31 cellular contexts compared by ENCODE assay signal in the genomic region with DNA sequence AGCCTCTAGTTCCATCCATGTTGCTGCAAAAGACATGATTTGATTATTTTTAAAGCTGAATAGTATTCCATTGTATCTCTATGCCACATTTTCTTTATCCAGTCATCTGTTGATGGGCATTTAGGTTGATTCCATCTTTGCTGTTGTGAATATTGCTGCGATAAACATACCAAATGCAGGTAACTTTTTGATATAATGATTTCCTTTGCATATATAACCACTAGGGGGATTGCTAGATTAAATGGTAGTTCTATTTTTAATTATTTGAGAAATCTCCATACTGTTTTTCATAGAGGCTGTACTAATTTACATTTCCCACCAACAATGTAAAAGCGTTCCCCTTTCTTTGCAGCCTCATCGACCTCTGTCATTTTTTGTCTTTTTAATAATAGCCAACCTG.
A peak's percentile ranks its signal among the peaks of the same experiment; 100 is the strongest.
DNase-seq lines count a peak whose midpoint lies in the region; ATAC-seq and TF ChIP-seq lines count a peak whose summit lies in the region.
"Had no signal": no experiment of that assay in that cellular context is flagged by ENCODE, and none has a peak within 500 bp of the region (broad histone marks: within the 10 kb centered on the region; RNA-seq: fewer than 3 reads in every experiment).

No MANE protein-coding gene starts in this region.

- no peak overlapping the region for H3K9ac ChIP-seq in H9 (ENCODE audit: extremely low read depth, insufficient read length, low read length)
- H3K9ac ChIP-seq in OCI-LY3 (ENCODE audit: low read length) = no peak overlapping the region
- no peak overlapping the region for H3K9ac ChIP-seq in endodermal cell (ENCODE audit: extremely low read depth, low read length, poor library complexity, severe bottlenecking)
- H3K9ac ChIP-seq: BLaER1, GM23248 had no signal

- H3K4me1 ChIP-seq in H9 (ENCODE audit: insufficient read depth, low read length) (no peaks in the 10 kb centered on the region), OCI-LY3 (ENCODE audit: low read length) (peaks cover 24% of the 10 kb centered on the region), endodermal cell (ENCODE audit: control insufficient read depth, insufficient read depth, low read length) (no peaks in the 10 kb centered on the region), Peyer's patch (no peaks in the 10 kb centered on the region)
- H3K4me1 ChIP-seq: BLaER1, esophagus squamous epithelium, foreskin keratinocyte, heart left ventricle had no signal

- no peak for TF ChIP-seq POLR2A in Peyer's patch (IDR thresholded peaks at IDR 0.05)

- no peaks in the 10 kb centered on the region for H3K36me3 ChIP-seq in OCI-LY3 (replicated peaks; ENCODE audit: low read depth, low read length)
- H3K36me3 ChIP-seq in endodermal cell (ENCODE audit: control insufficient read depth, insufficient read depth, low read length) = no peaks in the 10 kb centered on the region
- H3K36me3 ChIP-seq in Peyer's patch = no peaks in the 10 kb centered on the region
- H3K36me3 ChIP-seq: BLaER1, esophagus squamous epithelium, heart left ventricle, tibial nerve had no signal

- H3K27ac Mint-ChIP-seq in H9 (no peak overlapping the region), endodermal cell (no peak overlapping the region), osteocyte (ENCODE audit: unreplicated experiment) (no peak overlapping the region)
- H3K27ac Mint-ChIP-seq: activated CD8-positive, alpha-beta T cell treated with anti-CD3 and anti-CD28 coated beads for 36 hours; activated naive CD4-positive, alpha-beta T cell treated with anti-CD3 and anti-CD28 coated beads for 36 hours; stimulated activated effector memory CD8-positive, alpha-beta T cell treated with anti-CD3 and anti-CD28 coated beads, Interleukin-12 subunit alpha, Interleukin-12 subunit beta, amount 100 ng/mL, for 72 hours; T-helper 2 cell treated with Interferon-gamma antibody and Interleukin-4, amounts not matched to agents 5 μg/mL and 100 μg/mL, for 36 hours had no signal

- H4K8ac ChIP-seq in H9 (replicated peaks; ENCODE audit: insufficient read length, low read depth, low read length) = no peak overlapping the region

- H2BK20ac ChIP-seq in H9 (ENCODE audit: low read depth, low read length, poor library complexity, severe bottlenecking) = no peak overlapping the region

- ATAC-seq in HG02678 (IDR thresholded peaks at IDR 0.05; ENCODE audit: unreplicated experiment) = no peak
- ATAC-seq: activated CD8-positive, alpha-beta T cell treated with anti-CD3 and anti-CD28 coated beads for 36 hours; foreskin keratinocyte; heart left ventricle; K562; left ventricle myocardium superior; stimulated activated effector memory CD8-positive, alpha-beta T cell treated with anti-CD3 and anti-CD28 coated beads, Interleukin-12 subunit alpha, Interleukin-12 subunit beta, amount 100 ng/mL, for 72 hours had no signal

- H3K36me3 Mint-ChIP-seq in H9 (ENCODE audit: insufficient read depth in 1 of 3, low read depth in 3 of 3) = no peaks in the 10 kb centered on the region
- H3K36me3 Mint-ChIP-seq in endodermal cell (ENCODE audit: low read depth) = no peaks in the 10 kb centered on the region
- H3K36me3 Mint-ChIP-seq in osteocyte (ENCODE audit: unreplicated experiment) = no peaks in the 10 kb centered on the region
- H3K36me3 Mint-ChIP-seq: stimulated activated effector memory CD8-positive, alpha-beta T cell treated with anti-CD3 and anti-CD28 coated beads, Interleukin-12 subunit alpha, Interleukin-12 subunit beta, amount 100 ng/mL, for 72 hours had no signal

- 0 out of 4 replicates have a peak, but pooled peaks cover 0 to 3% of the 10 kb centered on the region in 2 experiments for H3K4me1 Mint-ChIP-seq in H9
- H3K4me1 Mint-ChIP-seq in endodermal cell = no peaks in the 10 kb centered on the region
- H3K4me1 Mint-ChIP-seq in osteocyte (ENCODE audit: unreplicated experiment) = no peaks in the 10 kb centered on the region
- H3K4me1 Mint-ChIP-seq: stimulated activated effector memory CD8-positive, alpha-beta T cell treated with anti-CD3 and anti-CD28 coated beads, Interleukin-12 subunit alpha, Interleukin-12 subunit beta, amount 100 ng/mL, for 72 hours had no signal

- no peaks in the 10 kb centered on the region for H3K79me2 ChIP-seq in H9 (ENCODE audit: insufficient read depth, low read length)
- H3K79me2 ChIP-seq in OCI-LY3 (ENCODE audit: low read length) = no peaks in the 10 kb centered on the region

- DNase-seq in H9 = no peak
- DNase-seq in endodermal cell = no peak
- DNase-seq in osteocyte (ENCODE audit: extremely low spot score, unreplicated experiment) = no peak
- DNase-seq in NCI-H524 (lab: John Stamatoyannopoulos, UW) = no peak
- DNase-seq in NCI-H748 (lab: John Stamatoyannopoulos, UW; ENCODE audit: unreplicated experiment) = no peak
- DNase-seq in Peyer's patch = no peak
- DNase-seq: activated CD8-positive, alpha-beta memory T cell treated with anti-CD3 and anti-CD28 coated beads, Interleukin-2, amount 50 U/mL, for 48 hours; activated CD8-positive, alpha-beta T cell treated with anti-CD3 and anti-CD28 coated beads for 36 hours; activated naive CD4-positive, alpha-beta T cell treated with anti-CD3 and anti-CD28 coated beads for 36 hours; central memory CD4-positive, alpha-beta T cell; dermis blood vessel endothelial cell; DND-41; esophagus squamous epithelium; foreskin keratinocyte; GF-D8; GM23248; heart left ventricle; kidney; left ventricle myocardium superior; mesendoderm; NCI-H1105; NCI-H187 treated with DMSO at 0.1 percent for 48 hours; NCI-H2227 treated with DMSO at 0.1 percent for 48 hours; NCI-H774 had no signal

- no peaks in the 10 kb centered on the region for H3K79me1 ChIP-seq in H9 (ENCODE audit: insufficient read depth, low read depth, low read length, poor library complexity, severe bottlenecking)

- H3K27ac ChIP-seq in H9 (ENCODE audit: insufficient read length, low read depth, low read length) (no peak overlapping the region), OCI-LY3 (ENCODE audit: low read length) (no peak overlapping the region), endodermal cell (ENCODE audit: low read depth, low read length) (no peak overlapping the region), Peyer's patch (no peak overlapping the region)
- H3K27ac ChIP-seq: BLaER1, esophagus squamous epithelium, foreskin keratinocyte, GM23248, heart left ventricle, tibial nerve had no signal

- H4K91ac ChIP-seq in H9 (ENCODE audit: insufficient read length, low read depth, low read length) = no peak overlapping the region

- H3K4me3 Mint-ChIP-seq in H9 (no peak overlapping the region), endodermal cell (no peak overlapping the region), osteocyte (ENCODE audit: unreplicated experiment) (no peak overlapping the region)
- H3K4me3 Mint-ChIP-seq: activated CD8-positive, alpha-beta T cell treated with anti-CD3 and anti-CD28 coated beads for 36 hours; activated naive CD4-positive, alpha-beta T cell treated with anti-CD3 and anti-CD28 coated beads for 36 hours; stimulated activated effector memory CD8-positive, alpha-beta T cell treated with anti-CD3 and anti-CD28 coated beads, Interleukin-12 subunit alpha, Interleukin-12 subunit beta, amount 100 ng/mL, for 72 hours; T-helper 2 cell treated with Interferon-gamma antibody and Interleukin-4, amounts not matched to agents 5 μg/mL and 100 μg/mL, for 36 hours had no signal

- H3K4me3 ChIP-seq in OCI-LY3 (ENCODE audit: low read length) (no peak overlapping the region), endodermal cell (ENCODE audit: low read length) (no peak overlapping the region), Peyer's patch (no peak overlapping the region)
- H3K4me3 ChIP-seq: BLaER1, esophagus squamous epithelium, GM23248, heart left ventricle, K562, tibial nerve had no signal

- H3K27me3 ChIP-seq in H9 (ENCODE audit: insufficient read depth, low read length) = no peaks in the 10 kb centered on the region
- H3K27me3 ChIP-seq in OCI-LY3 (ENCODE audit: low read depth, low read length) = peaks cover 5% of the 10 kb centered on the region
- no peaks in the 10 kb centered on the region for H3K27me3 ChIP-seq in endodermal cell (ENCODE audit: control insufficient read depth, insufficient read depth, low read length, poor library complexity, severe bottlenecking)
- H3K27me3 ChIP-seq in Peyer's patch = no peaks in the 10 kb centered on the region
- H3K27me3 ChIP-seq: BLaER1, esophagus squamous epithelium, foreskin keratinocyte, heart left ventricle, tibial nerve had no signal

- no peak overlapping the region for H2BK120ac ChIP-seq in H9 (ENCODE audit: low read depth, low read length, poor library complexity, severe bottlenecking)

- no peak overlapping the region for H3K23ac ChIP-seq in H9 (ENCODE audit: insufficient read length, low read depth, low read length)

- H3K14ac ChIP-seq in H9 (ENCODE audit: insufficient read depth, low read length) = no peak overlapping the region

- H2BK12ac ChIP-seq in H9 (ENCODE audit: insufficient read length, low read depth, low read length) = no peak overlapping the region

- H2AFZ ChIP-seq in H9 (ENCODE audit: low read length) = no peak overlapping the region
- H2AFZ ChIP-seq in OCI-LY3 (ENCODE audit: low read depth, low read length) = no peak overlapping the region
- H2AFZ ChIP-seq: GM23248 had no signal

- H2BK5ac ChIP-seq in H9 (ENCODE audit: insufficient read length, low read length) = no peak overlapping the region

- WGBS in H9 (ENCODE audit: extremely low coverage, insufficient read length, low lambda C conversion rate) = no CpG with 5 or more reads among the region's 3 CpGs
- 93% methylated on average over 3 of the region's 3 CpGs; no CpG with 5 or more reads in 1 of the 2 experiments for WGBS in endodermal cell (ENCODE audit: insufficient coverage in 1 of 2, insufficient read length in 1 of 2), 2 experiments

- H3K27me3 Mint-ChIP-seq in H9 (ENCODE audit: low read depth) (no peaks in the 10 kb centered on the region), endodermal cell (ENCODE audit: insufficient read depth) (no peaks in the 10 kb centered on the region), osteocyte (ENCODE audit: unreplicated experiment) (peaks cover 13% of the 10 kb centered on the region)
- H3K27me3 Mint-ChIP-seq: activated CD8-positive, alpha-beta T cell treated with anti-CD3 and anti-CD28 coated beads for 36 hours had no signal

- H3K18ac ChIP-seq in H9 (ENCODE audit: insufficient read length, low read depth, low read length) = no peak overlapping the region

- H2BK15ac ChIP-seq in H9 (ENCODE audit: low read depth, low read length) = no peak overlapping the region

- TF ChIP-seq CTCF in H9 (conservative IDR thresholded peaks at IDR 0.05) (peak; percentile 55), OCI-LY3 (IDR thresholded peaks at IDR 0.05; ENCODE audit: low read depth, low read length) (peak; percentile 22), endodermal cell (conservative IDR thresholded peaks at IDR 0.05) (peak; percentile 65), osteocyte (IDR thresholded peaks at IDR 0.05) (peak; percentile 40), Peyer's patch (IDR thresholded peaks at IDR 0.05) (peak in 1 of 6 experiments; percentile 31)

- H3K4me2 ChIP-seq in H9 (ENCODE audit: insufficient read depth, insufficient read length, low read length) = no peak overlapping the region
- no peak overlapping the region for H3K4me2 ChIP-seq in OCI-LY3 (ENCODE audit: low read length)
- H3K4me2 ChIP-seq: BLaER1 had no signal

- H3K23me2 ChIP-seq in H9 (ENCODE audit: insufficient read length, low read depth, low read length, poor library complexity, severe bottlenecking) = no peaks in the 10 kb centered on the region

- no peaks in the 10 kb centered on the region for H4K20me1 ChIP-seq in H9 (ENCODE audit: control insufficient read depth, insufficient read depth, insufficient read length)
- no peaks in the 10 kb centered on the region for H4K20me1 ChIP-seq in OCI-LY3 (ENCODE audit: insufficient read depth, low read length)
- H4K20me1 ChIP-seq: BLaER1 had no signal

- H3T11ph ChIP-seq in H9 (ENCODE audit: low read length) = no peak overlapping the region

- no peaks in the 10 kb centered on the region for H3K9me3 ChIP-seq in H9 (ENCODE audit: control insufficient read depth, low read depth, low read length)
- H3K9me3 ChIP-seq in OCI-LY3 (ENCODE audit: insufficient read depth, low read length) = no peaks in the 10 kb centered on the region
- no peaks in the 10 kb centered on the region for H3K9me3 ChIP-seq in endodermal cell (ENCODE audit: control insufficient read depth, low read length)
- no peaks in the 10 kb centered on the region for H3K9me3 ChIP-seq in Peyer's patch
- H3K9me3 ChIP-seq: BLaER1, esophagus squamous epithelium, heart left ventricle, tibial nerve had no signal

- H3K4ac ChIP-seq in H9 (ENCODE audit: low read depth, low read length) = no peak overlapping the region

- H4K5ac ChIP-seq in H9 (ENCODE audit: insufficient read length, low read depth, low read length) = no peak overlapping the region

- H3K9me3 Mint-ChIP-seq in H9 (no peaks in the 10 kb centered on the region), endodermal cell (no peaks in the 10 kb centered on the region), osteocyte (ENCODE audit: unreplicated experiment) (no peaks in the 10 kb centered on the region)
- H3K9me3 Mint-ChIP-seq: activated CD8-positive, alpha-beta T cell treated with anti-CD3 and anti-CD28 coated beads for 36 hours; activated naive CD4-positive, alpha-beta T cell treated with anti-CD3 and anti-CD28 coated beads for 36 hours had no signal

- no peak overlapping the region for H2AK5ac ChIP-seq in H9 (ENCODE audit: insufficient read length, low read length)

- no peak overlapping the region for H3K56ac ChIP-seq in H9 (ENCODE audit: insufficient read length, low read depth, low read length)
